17 cellular contexts compared by ENCODE assay signal in genomic region chr11:131658952-131659351, GRCh38.
DNase-seq lines count a peak whose midpoint lies in the region; ATAC-seq and TF ChIP-seq lines count a peak whose summit lies in the region.
"Had no signal": no experiment of that assay in that cellular context is flagged by ENCODE, and none has a peak within 500 bp of the region (broad histone marks: within the 10 kb centered on the region; RNA-seq: fewer than 3 reads in every experiment).

No MANE protein-coding gene starts in this region.

- H3K4me2 ChIP-seq in BLaER1 treated with 17β-estradiol and CSF1 and Interleukin-3, amounts not matched to agents 10 nM and 100 nM: peak overlapping the region; percentile 27 to 74 (median 61); a peak in 20 of 22 replicates
- H3K4me2 ChIP-seq: A549 had no signal

- peak; percentile 83 for ATAC-seq in GM19351 (IDR thresholded peaks at IDR 0.05; ENCODE audit: unreplicated experiment)
- ATAC-seq in HG03039 (IDR thresholded peaks at IDR 0.05; ENCODE audit: unreplicated experiment): peak; percentile 72
- no peak for ATAC-seq in stimulated activated naive CD8-positive, alpha-beta T cell treated with anti-CD3 and anti-CD28 coated beads, Interleukin-15, Interleukin-2, amounts not matched to agents 100 U/mL and 50 U/mL, for 24 hours
- ATAC-seq: A549, foreskin keratinocyte, left lung had no signal

- POLR2A ChIA-PET in A673 (lab: Charles Lee; ENCODE audit: low non-redundant PET): no interaction called here

- H3K9ac ChIP-seq in BLaER1 treated with 17β-estradiol and CSF1 and Interleukin-3, amounts not matched to agents 10 nM and 100 nM: no peak overlapping the region

- intact Hi-C loops in A673 (cut with micrococcal nuclease; ENCODE audit: unreplicated experiment): no loop called here

- no peak for TF ChIP-seq CTCF in A673 (conservative IDR thresholded peaks at IDR 0.05; ENCODE audit: low read depth, low read length)

- no peaks in the 10 kb centered on the region for H3K9me3 ChIP-seq in BLaER1 treated with 17β-estradiol and CSF1 and Interleukin-3, amounts not matched to agents 10 nM and 100 nM (replicated peaks in 1 of 11)
- H3K9me3 ChIP-seq in A673 (ENCODE audit: low read depth, low read length, poor library complexity, severe bottlenecking): no peaks in the 10 kb centered on the region
- H3K9me3 ChIP-seq: A549, left lung, testis had no signal

- H3K4me1 ChIP-seq in BLaER1 treated with 17β-estradiol and CSF1 and Interleukin-3, amounts not matched to agents 10 nM and 100 nM: peaks cover 17 to 60% (median 57%) of the 10 kb centered on the region in 10 experiments
- no peaks in the 10 kb centered on the region for H3K4me1 ChIP-seq in A673 (ENCODE audit: insufficient read depth, low read length, poor library complexity, severe bottlenecking)
- H3K4me1 ChIP-seq: A549, foreskin keratinocyte, left lung, testis had no signal

- H4K20me1 ChIP-seq in BLaER1 treated with 17β-estradiol and CSF1 and Interleukin-3, amounts not matched to agents 10 nM and 100 nM: peaks cover 0 to 23% (median 11%) of the 10 kb centered on the region in 11 experiments; a peak in 11 of 22 replicates

- H3K36me3 ChIP-seq in BLaER1 treated with 17β-estradiol and CSF1 and Interleukin-3, amounts not matched to agents 10 nM and 100 nM: no peaks in the 10 kb centered on the region
- no peaks in the 10 kb centered on the region for H3K36me3 ChIP-seq in A673 (ENCODE audit: insufficient read depth, low read length, poor library complexity, severe bottlenecking)
- H3K36me3 ChIP-seq: left lung had no signal

- peaks cover 71 to 100% (median 82%) of the 10 kb centered on the region in 11 experiments for H3K27me3 ChIP-seq in BLaER1 treated with 17β-estradiol and CSF1 and Interleukin-3, amounts not matched to agents 10 nM and 100 nM
- H3K27me3 ChIP-seq in A673 (replicated peaks; ENCODE audit: insufficient read depth, low read depth, low read length, poor library complexity): peaks cover 62% of the 10 kb centered on the region
- H3K27me3 ChIP-seq: foreskin keratinocyte, left lung, testis had no signal

- no peak overlapping the region for H3K4me3 ChIP-seq in BLaER1 treated with 17β-estradiol and CSF1 and Interleukin-3, amounts not matched to agents 10 nM and 100 nM
- no peak overlapping the region for H3K4me3 ChIP-seq in A673 (ENCODE audit: low read depth, low read length, poor library complexity, severe bottlenecking)
- H3K4me3 ChIP-seq: A549, coronary artery, left lung, testis had no signal

- BruUV-seq in A673 (replicated peaks; lab: Mats Ljungman, UMichigan): no TSS peak

- DNase-seq in NOMO-1 treated with DMSO at 0.1 percent for 48 hours (lab: John Stamatoyannopoulos, UW; ENCODE audit: unreplicated experiment) (peak; percentile 82), A673 (ENCODE audit: low spot score) (no peak), NCI-H187 treated with DMSO at 0.1 percent for 48 hours (lab: John Stamatoyannopoulos, UW) (no peak), T1000 (lab: John Stamatoyannopoulos, UW) (no peak)
- DNase-seq in stimulated activated naive CD8-positive, alpha-beta T cell treated with anti-CD3 and anti-CD28 coated beads, Interleukin-15, Interleukin-2, amounts not matched to agents 100 U/mL and 50 U/mL, for 24 hours: no peak
- DNase-seq: activated CD4-positive, CD25-positive, alpha-beta regulatory T cell; activated gamma-delta T cell treated with Interleukin-2 at 50 U/mL for 16 hours; foreskin keratinocyte; left lung; NCI-H2107; stimulated activated CD4-positive, alpha-beta T cell treated with anti-CD3 and anti-CD28 coated beads, Interleukin-2, amount 100 ng/mL, for 48 hours; testis had no signal

- CTCF ChIA-PET in A673 (lab: Charles Lee): no interaction called here

- H3K27ac ChIP-seq in BLaER1 treated with 17β-estradiol and CSF1 and Interleukin-3, amounts not matched to agents 10 nM and 100 nM: no peak overlapping the region
- H3K27ac ChIP-seq in A673 (ENCODE audit: low read depth, low read length, poor library complexity, severe bottlenecking): no peak overlapping the region
- H3K27ac ChIP-seq: A549, coronary artery, foreskin keratinocyte, left lung, testis had no signal
